11 cellular contexts compared by ENCODE assay signal in genomic region chr3:114380233-114380645, GRCh38.
A peak's percentile ranks its signal among the peaks of the same experiment; 100 is the strongest.
DNase-seq lines count a peak whose midpoint lies in the region; ATAC-seq, FAIRE-seq and TF ChIP-seq lines count a peak whose summit lies in the region.
"Had no signal": no experiment of that assay in that cellular context is flagged by ENCODE, and none has a peak within 500 bp of the region (broad histone marks: within the 10 kb centered on the region; RNA-seq: fewer than 3 reads in every experiment).

No MANE protein-coding gene starts in this region.

- TF ChIP-seq CTCF in colonic mucosa (IDR thresholded peaks at IDR 0.05) (no peak), kidney (IDR thresholded peaks at IDR 0.05; ENCODE audit: borderline replicate concordance, extremely low read depth, insufficient read depth) (no peak)

- no peak for ATAC-seq in GM18867 (IDR thresholded peaks at IDR 0.05; ENCODE audit: unreplicated experiment)
- ATAC-seq in HG02885 (IDR thresholded peaks at IDR 0.05; ENCODE audit: poor library complexity, unreplicated experiment), result no peak

- FAIRE-seq in kidney (lab: Jason Lieb, UNC) (no peak), GM12892 (lab: Jason Lieb, UNC) (no peak)
- FAIRE-seq: colon had no signal

- TF ChIP-seq POLR2A in GM12892 (IDR thresholded peaks at IDR 0.05; ENCODE audit: low read depth, low read length), result no peak

- H3K9me3 ChIP-seq in colonic mucosa, result no peaks in the 10 kb centered on the region
- H3K9me3 ChIP-seq in kidney (ENCODE audit: control insufficient read depth in 1 of 2, low read length in 2 of 2), result no peaks in the 10 kb centered on the region
- H3K9me3 ChIP-seq in skeletal muscle tissue (ENCODE audit: control insufficient read depth in 3 of 3, low read length in 3 of 3), result no peaks in the 10 kb centered on the region
- H3K9me3 ChIP-seq: HAP-1 had no signal

- H3K27ac ChIP-seq in colonic mucosa, result peak overlapping the region; percentile 6
- H3K27ac ChIP-seq in kidney (ENCODE audit: low read depth in 2 of 2, low read length in 2 of 2), result peak overlapping the region in 1 of 2 donors; percentile 35
- H3K27ac ChIP-seq in skeletal muscle tissue (ENCODE audit: low read depth, low read length), result peak overlapping the region; percentile 57

- intact Hi-C loops in colonic mucosa (cut with DNase I) (no loop called here), kidney (cut with DNase I) (no loop called here)

- no peaks in the 10 kb centered on the region for H3K36me3 ChIP-seq in colonic mucosa
- peaks cover 20% of the 10 kb centered on the region in 2 donors for H3K36me3 ChIP-seq in kidney (ENCODE audit: control insufficient read depth in 1 of 2, insufficient read depth in 2 of 2, low read length in 2 of 2)
- H3K36me3 ChIP-seq in skeletal muscle tissue (ENCODE audit: control insufficient read depth in 3 of 3, insufficient read depth in 3 of 3, low read length in 3 of 3), result peaks cover 2 to 22% (median 8%) of the 10 kb centered on the region in 3 donors
- H3K36me3 ChIP-seq: HAP-1 had no signal

- no peaks in the 10 kb centered on the region for H3K4me1 ChIP-seq in colonic mucosa
- peaks cover 3 to 16% of the 10 kb centered on the region in 2 donors for H3K4me1 ChIP-seq in kidney (ENCODE audit: control insufficient read depth in 1 of 2, insufficient read depth in 1 of 2, low read depth in 1 of 2, low read length in 2 of 2)
- H3K4me1 ChIP-seq in skeletal muscle tissue (ENCODE audit: control insufficient read depth in 3 of 3, insufficient read depth in 3 of 3, low read length in 3 of 3), result peaks cover 45 to 64% (median 50%) of the 10 kb centered on the region in 3 donors

- H3K9ac ChIP-seq in colonic mucosa (ENCODE audit: low read depth in 2 of 2, low read length in 2 of 2) (no peak overlapping the region), kidney (ENCODE audit: low read length in 2 of 2) (no peak overlapping the region), skeletal muscle tissue (ENCODE audit: low read depth in 1 of 3, low read length in 3 of 3) (peak overlapping the region in 2 of 3 donors; percentile 19 to 22)

- no peak overlapping the region for H3K4me3 ChIP-seq in colonic mucosa
- H3K4me3 ChIP-seq in kidney (ENCODE audit: low read length in 2 of 2), result no peak overlapping the region
- H3K4me3 ChIP-seq in skeletal muscle tissue (ENCODE audit: low read length in 3 of 3), result peak overlapping the region in 1 of 3 donors; percentile 7
- H3K4me3 ChIP-seq: HAP-1 had no signal

- peak; percentile 84 for DNase-seq in GM03348 (ENCODE audit: low spot score)
- DNase-seq in colonic mucosa, result peak; percentile 30
- DNase-seq in kidney, result peak; percentile 89
- DNase-seq in NCI-H2196 (lab: John Stamatoyannopoulos, UW; ENCODE audit: unreplicated experiment), result no peak
- DNase-seq in GM12892 (ENCODE audit: insufficient read length), result no peak
- DNase-seq: NCI-H1105 had no signal

- H3K27me3 ChIP-seq in colonic mucosa (no peaks in the 10 kb centered on the region), skeletal muscle tissue (ENCODE audit: control insufficient read depth in 3 of 3, insufficient read depth in 3 of 3, low read length in 3 of 3) (no peaks in the 10 kb centered on the region)

Comparison
In these comparisons a context has a peak if more than half of its experiments do, and no peak if none do; other contexts are left out.
1. DNase-seq: peak in GM03348 (single experiment), colonic mucosa (single experiment) and kidney (single experiment); none in NCI-H2196 (single experiment) and GM12892 (single experiment).
2. H3K9ac ChIP-seq: peak in skeletal muscle tissue (2 of 3); none in colonic mucosa (0 of 2) and kidney (0 of 2).